In genomic region chr1:6030547-6031261, GRCh38 we compare ENCODE assay signal across 18 cellular contexts. TPM values are rescaled to one million over a fixed set of nuclear protein-coding genes. Genes with fewer than 3 reads are reported as not detected.
DNase-seq lines count a peak whose midpoint lies in the region; ATAC-seq, FAIRE-seq and TF ChIP-seq lines count a peak whose summit lies in the region.
"Had no signal": no experiment of that assay in that cellular context is flagged by ENCODE, and none has a peak within 500 bp of the region (broad histone marks: within the 10 kb centered on the region; RNA-seq: fewer than 3 reads in every experiment).

No MANE protein-coding gene starts in this region.

- H3K4me1 ChIP-seq in CD4-positive, CD25-positive, alpha-beta regulatory T cell (ENCODE audit: control insufficient read depth, insufficient read depth, low read length, poor library complexity, severe bottlenecking): peaks cover 97% of the 10 kb centered on the region
- no peaks in the 10 kb centered on the region for H3K4me1 ChIP-seq in breast epithelium

- peak; percentile 96 for FAIRE-seq in GM12891 (lab: Jason Lieb, UNC)
- FAIRE-seq: frontal cortex had no signal

- TF ChIP-seq POLR2A in GM12891 (IDR thresholded peaks at IDR 0.05; ENCODE audit: low read depth, low read length) (no peak), breast epithelium (IDR thresholded peaks at IDR 0.05) (no peak)

- H3K4me3 ChIP-seq in CD4-positive, CD25-positive, alpha-beta regulatory T cell (ENCODE audit: low read depth, low read length): peak overlapping the region; percentile 68
- no peak overlapping the region for H3K4me3 ChIP-seq in breast epithelium
- H3K4me3 ChIP-seq: thyroid gland had no signal

- POLR2A ChIA-PET in activated B cell treated with CpG ODN at 0.5 μM for 24 hours (lab: Charles Lee): interaction anchor here (0.7 to 1.3 kb wide), 2 partner anchors 38 to 161 kb away, joined by 4 read pairs; partner anchors contain the start of gene NPHP4

- peak overlapping the region; percentile 61 to 93 (median 67) for H3K4me3 Mint-ChIP-seq in CD4-positive, CD25-positive, alpha-beta regulatory T cell
- H3K4me3 Mint-ChIP-seq in activated B cell treated with CpG ODN at 0.5 μM for 24 hours: peak overlapping the region; percentile 6
- H3K4me3 Mint-ChIP-seq in immature natural killer cell: peak overlapping the region; percentile 25 to 88 (median 67)

- CTCF ChIA-PET in activated B cell treated with CpG ODN at 0.5 μM for 24 hours (lab: Charles Lee): no interaction called here

- H3K4me1 Mint-ChIP-seq in CD4-positive, CD25-positive, alpha-beta regulatory T cell: peaks cover 21 to 90% (median 66%) of the 10 kb centered on the region in 4 donors
- H3K4me1 Mint-ChIP-seq in activated B cell treated with CpG ODN at 0.5 μM for 24 hours (peaks cover 80% of the 10 kb centered on the region), immature natural killer cell (peaks cover 96% of the 10 kb centered on the region in 2 donors)

- no peak overlapping the region for H3K27ac ChIP-seq in CD4-positive, CD25-positive, alpha-beta regulatory T cell (ENCODE audit: insufficient read depth, low read length, poor library complexity, severe bottlenecking)
- no peak overlapping the region for H3K27ac ChIP-seq in breast epithelium
- H3K27ac ChIP-seq: RWPE1, thyroid gland had no signal

- no peaks in the 10 kb centered on the region for H3K9me3 Mint-ChIP-seq in CD4-positive, CD25-positive, alpha-beta regulatory T cell
- H3K9me3 Mint-ChIP-seq in activated B cell treated with CpG ODN at 0.5 μM for 24 hours (no peaks in the 10 kb centered on the region), immature natural killer cell (peaks cover 0 to 2% (median 0%) of the 10 kb centered on the region in 6 donors)

- intact Hi-C loops in activated B cell treated with CpG ODN at 0.5 μM for 24 hours (cut with micrococcal nuclease) (no loop called here), breast epithelium (cut with DNase I; ENCODE audit: low total_unique reads) (no loop called here)

- H3K27ac Mint-ChIP-seq in CD4-positive, CD25-positive, alpha-beta regulatory T cell: peak overlapping the region; percentile 96 to 100 (median 98)
- no peak overlapping the region for H3K27ac Mint-ChIP-seq in activated B cell treated with CpG ODN at 0.5 μM for 24 hours
- peak overlapping the region; percentile 98 to 100 (median 99) for H3K27ac Mint-ChIP-seq in immature natural killer cell

- H3K27me3 Mint-ChIP-seq in CD4-positive, CD25-positive, alpha-beta regulatory T cell: no peaks in the 10 kb centered on the region
- H3K27me3 Mint-ChIP-seq in activated B cell treated with CpG ODN at 0.5 μM for 24 hours (no peaks in the 10 kb centered on the region), immature natural killer cell (ENCODE audit: low read depth in 3 of 3) (peaks cover 16 to 38% (median 23%) of the 10 kb centered on the region in 3 donors)

- H3K36me3 Mint-ChIP-seq in CD4-positive, CD25-positive, alpha-beta regulatory T cell: peaks cover 22% of the 10 kb centered on the region
- peaks cover 31% of the 10 kb centered on the region for H3K36me3 Mint-ChIP-seq in activated B cell treated with CpG ODN at 0.5 μM for 24 hours (ENCODE audit: low read depth)
- peaks cover 3 to 5% (median 4%) of the 10 kb centered on the region in 3 donors for H3K36me3 Mint-ChIP-seq in immature natural killer cell

- TF ChIP-seq CTCF in activated B cell treated with CpG ODN at 0.5 μM for 24 hours (IDR thresholded peaks at IDR 0.05): no peak
- no peak for TF ChIP-seq CTCF in breast epithelium (IDR thresholded peaks at IDR 0.05)

- no peaks in the 10 kb centered on the region for H3K9me3 ChIP-seq in CD4-positive, CD25-positive, alpha-beta regulatory T cell (ENCODE audit: control insufficient read depth in 2 of 2, low read length in 2 of 2)
- H3K9me3 ChIP-seq in breast epithelium: no peaks in the 10 kb centered on the region
- H3K9me3 ChIP-seq: thyroid gland had no signal

- no peak for ATAC-seq in CD4-positive, CD25-positive, alpha-beta regulatory T cell (ENCODE audit: low read depth in 2 of 2)
- ATAC-seq in activated B cell treated with CpG ODN at 0.5 μM for 24 hours (ENCODE audit: low read depth) (no peak), HG03520 (IDR thresholded peaks at IDR 0.05; ENCODE audit: unreplicated experiment) (no peak)
- ATAC-seq: left lobe of liver had no signal

- H3K27me3 ChIP-seq in CD4-positive, CD25-positive, alpha-beta regulatory T cell (ENCODE audit: control insufficient read depth, insufficient read depth, low read length): no peaks in the 10 kb centered on the region
- H3K27me3 ChIP-seq in breast epithelium: no peaks in the 10 kb centered on the region
- H3K27me3 ChIP-seq: thyroid gland had no signal

- no peak for DNase-seq in CD4-positive, CD25-positive, alpha-beta regulatory T cell
- DNase-seq in GM12891 (ENCODE audit: insufficient read length, low spot score): no peak
- DNase-seq in activated B cell treated with CpG ODN at 0.5 μM for 24 hours: no peak
- no peak for DNase-seq in immature natural killer cell
- no peak for DNase-seq in breast epithelium (ENCODE audit: low spot score in 2 of 2)
- DNase-seq in NCI-H2029 treated with DMSO at 0.1 percent for 48 hours (lab: John Stamatoyannopoulos, UW): no peak
- DNase-seq: activated CD4-positive, CD25-positive, alpha-beta regulatory T cell; aorta; DMS79 treated with DMSO at 0.1 percent for 48 hours; NCI-H1105; NCI-H774; stimulated activated CD4-positive, alpha-beta T cell treated with anti-CD3 and anti-CD28 coated beads, Interleukin-2, amount 100 ng/mL, for 48 hours; SW 1271; thyroid gland had no signal

- peaks cover 21% of the 10 kb centered on the region for H3K36me3 ChIP-seq in CD4-positive, CD25-positive, alpha-beta regulatory T cell (ENCODE audit: control insufficient read depth, insufficient read depth, low read length)
- H3K36me3 ChIP-seq in breast epithelium: no peaks in the 10 kb centered on the region
- H3K36me3 ChIP-seq: thyroid gland had no signal

TF ChIP-seq in GM12891, 5 proteins besides CTCF, POLR2A, EP300 and RAD21:
- TF ChIP-seq TAF1 (IDR thresholded peaks at IDR 0.05; ENCODE audit: low read depth, low read length) (no peak), POU2F2 (IDR thresholded peaks at IDR 0.05; ENCODE audit: low read depth, low read length) (no peak), SPI1 (IDR thresholded peaks at IDR 0.05; ENCODE audit: low read depth, low read length) (no peak), PAX5 (IDR thresholded peaks at IDR 0.05; ENCODE audit: insufficient read depth, low read length, severe bottlenecking) (no peak), POLR2AphosphoS5 (IDR thresholded peaks at IDR 0.05; ENCODE audit: low read depth, low read length) (no peak)

RNA-seq across cellular contexts. Expression of gene KCNAB2, which starts 15.0 kb away (rescaled TPM):
- total RNA-seq in CD4-positive, CD25-positive, alpha-beta regulatory T cell: 244 TPM
- polyA plus RNA-seq in CD4-positive, CD25-positive, alpha-beta regulatory T cell: 10 to 100 TPM; 21.2 to 28.6 (median 26.5) TPM
- 47.5 TPM for polyA plus RNA-seq in GM12891 (2012; ENCODE audit: low read depth, missing spikeins)
- total RNA-seq in activated B cell treated with CpG ODN at 0.5 μM for 24 hours: 101 and 121 TPM in 2 replicates
- 10 to 100 TPM; 26.1 to 73.8 (median 42.7) TPM for polyA plus RNA-seq in immature natural killer cell
- total RNA-seq in breast epithelium: 10 to 100 TPM in 1 of 3 donors, 1 to 10 TPM in 2; 6.9 to 19.8 (median 9.8) TPM

RNA-seq across cellular contexts. Expression of gene NPHP4, which starts 38.5 kb away (rescaled TPM):
- total RNA-seq in CD4-positive, CD25-positive, alpha-beta regulatory T cell: 13.2 TPM
- 1 to 10 TPM in 1 of 4 donors, under 1 TPM in 3; 0.29 to 1.2 (median 0.74) TPM for polyA plus RNA-seq in CD4-positive, CD25-positive, alpha-beta regulatory T cell
- 4.0 TPM for polyA plus RNA-seq in GM12891 (2012; ENCODE audit: low read depth, missing spikeins)
- total RNA-seq in activated B cell treated with CpG ODN at 0.5 μM for 24 hours (6.2 and 8.0 TPM in 2 replicates), breast epithelium (10 to 100 TPM in 2 of 3 donors, 1 to 10 TPM in 1; 7.0 to 18.7 (median 18.1) TPM)
- polyA plus RNA-seq in immature natural killer cell: 1 to 10 TPM in 1 of 3 donors, under 1 TPM in 2; 0.59 to 1.4 (median 1.00) TPM

Comparison
In these comparisons a context has a peak if more than half of its experiments do, and no peak if none do; other contexts are left out.
1. H3K4me3 Mint-ChIP-seq: peak in every context shown above with its lines; median percentile 67 in CD4-positive, CD25-positive, alpha-beta regulatory T cell; 67 in immature natural killer cell; 6 in activated B cell treated with CpG ODN at 0.5 μM for 24 hours.